ENCODE assay signal across 8 cellular contexts in the genomic region with DNA sequence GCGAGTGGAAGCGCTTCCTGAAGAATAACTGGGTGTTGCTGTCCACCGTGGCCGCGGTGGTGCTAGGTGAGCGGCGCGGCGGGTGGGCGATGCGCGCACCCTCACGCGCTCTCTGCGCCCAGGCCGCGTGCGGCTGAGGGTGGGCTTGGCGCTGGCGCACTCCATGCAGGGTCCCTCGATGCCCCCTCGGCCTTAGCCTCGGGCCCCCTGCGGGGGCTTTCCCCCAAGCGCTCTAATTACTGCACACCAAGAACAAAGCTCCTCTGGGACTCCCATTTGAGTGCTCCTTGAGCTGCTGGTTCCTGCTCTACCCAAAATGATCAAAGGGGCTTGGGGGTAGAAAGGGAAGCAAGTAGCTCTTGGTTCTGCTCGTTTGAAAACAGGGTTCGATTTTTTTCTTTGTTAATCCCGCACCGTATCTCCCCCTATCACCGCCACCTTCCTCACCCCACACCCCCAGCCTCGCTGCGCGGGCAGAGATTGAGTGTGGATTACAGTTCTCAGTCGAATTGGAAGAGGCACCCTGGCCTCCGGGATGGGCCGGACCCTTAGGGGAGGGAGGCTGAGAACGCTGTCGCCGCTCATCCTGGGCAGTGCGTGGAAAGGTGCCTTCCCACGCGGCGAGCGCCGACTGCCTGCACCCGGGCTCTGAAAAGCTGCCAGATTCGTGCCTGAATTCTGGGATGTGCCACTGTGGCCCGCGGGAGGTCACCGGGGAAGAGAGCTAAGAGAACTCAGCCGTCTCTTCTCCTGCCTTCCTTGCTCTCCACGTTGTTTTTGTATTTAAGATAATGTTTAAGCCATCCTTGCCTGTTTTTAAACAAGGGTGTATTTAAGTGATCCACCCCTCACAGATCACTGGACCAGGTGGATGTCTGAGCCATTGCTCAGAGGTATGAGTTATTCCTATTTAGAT. TPM values are rescaled to one million over a fixed set of nuclear protein-coding genes. Genes with fewer than 3 reads are reported as not detected.
DNase-seq lines count a peak whose midpoint lies in the region; ATAC-seq and TF ChIP-seq lines count a peak whose summit lies in the region.

No MANE protein-coding gene starts in this region.

- no peaks in the 10 kb centered on the region for H4K20me1 ChIP-seq in mammary epithelial cell (ENCODE audit: insufficient read depth, low read length)

- peak overlapping the region; percentile 78 for H2AFZ ChIP-seq in mammary epithelial cell (ENCODE audit: low read depth, low read length)

- no peaks in the 10 kb centered on the region; the same call in none of the 2 replicates for H3K27me3 ChIP-seq in BJ (ENCODE audit: control insufficient read depth, insufficient read depth, low read length)
- peaks cover 6% of the 10 kb centered on the region for H3K27me3 ChIP-seq in mammary epithelial cell (ENCODE audit: insufficient read depth, low read length)
- no peaks in the 10 kb centered on the region for H3K27me3 ChIP-seq in thoracic aorta (replicated peaks; ENCODE audit: insufficient read depth)

- DNase-seq in BJ (ENCODE audit: low read depth): no peak
- DNase-seq in mammary epithelial cell: peak; percentile 37
- DNase-seq in left lobe of liver (ENCODE audit: low spot score): peak; percentile 61
- no peak for DNase-seq in thoracic aorta (ENCODE audit: low spot score)
- no peak for DNase-seq in NCI-H2196 treated with DMSO at 0.1 percent for 48 hours (lab: John Stamatoyannopoulos, UW; ENCODE audit: unreplicated experiment)
- DNase-seq in activated CD4-positive, alpha-beta T cell treated with anti-CD3 and anti-CD28 coated beads, Interleukin-2, amount 50 U/mL, for 1 hour: no peak

- H3K27ac ChIP-seq in mammary epithelial cell (ENCODE audit: insufficient read depth, low read depth, low read length) (no peak overlapping the region), thoracic aorta (peak overlapping the region; percentile 83 to 85)

- POLR2A ChIA-PET in BJ (lab: Charles Lee): no interaction called here

- no peak overlapping the region for H3K9ac ChIP-seq in mammary epithelial cell (ENCODE audit: insufficient read depth, low read length)

- intact Hi-C loops in mammary epithelial cell (cut with micrococcal nuclease): loop anchor here (5.0 kb wide), 1 partner anchor 1111 kb away; no protein-coding TSS in a partner anchor

- ATAC-seq in GM19025 (IDR thresholded peaks at IDR 0.05; ENCODE audit: low read depth, unreplicated experiment) (peak; percentile 9), HG03457 (IDR thresholded peaks at IDR 0.05; ENCODE audit: unreplicated experiment) (peak; percentile 13), left lobe of liver (peak; percentile 21), thoracic aorta (ENCODE audit: insufficient number of reproducible peaks, low FRiP score, low read depth) (no peak)

- dilution Hi-C loops in mammary epithelial cell (cut with HindIII; ENCODE audit: low sequenced_read_pairs): no loop called here

- H3K79me2 ChIP-seq in mammary epithelial cell (ENCODE audit: insufficient read depth, low read length): no peaks in the 10 kb centered on the region

- H3K4me2 ChIP-seq in mammary epithelial cell (ENCODE audit: insufficient read depth, low read depth, low read length): peak overlapping the region; percentile 99

- in situ Hi-C loops in mammary epithelial cell (cut with MboI; ENCODE audit: low sequenced_read_pairs in 2 of 2): no loop called here

- CTCF ChIA-PET in BJ (lab: Yijun Ruan, JAX): interaction anchor here (0.8 to 2.3 kb wide), 4 partner anchors 109 to 171 kb away, joined by 3 to 9 read pairs (median 6); a partner anchor contains a TSS
- CTCF ChIA-PET in mammary epithelial cell (lab: Charles Lee; ENCODE audit: low non-redundant PET): no interaction called here

- no TSS peak for BruUV-seq in mammary epithelial cell (replicated peaks; lab: Mats Ljungman, UMichigan)

- H3K36me3 ChIP-seq in BJ (ENCODE audit: control insufficient read depth, insufficient read depth, low read length): no peaks in the 10 kb centered on the region
- H3K36me3 ChIP-seq in mammary epithelial cell (ENCODE audit: insufficient read depth, low read length): no peaks in the 10 kb centered on the region
- H3K36me3 ChIP-seq in thoracic aorta: no peaks in the 10 kb centered on the region

- H3K9me3 ChIP-seq in mammary epithelial cell (replicated peaks; ENCODE audit: insufficient read depth, low read length): no peaks in the 10 kb centered on the region
- H3K9me3 ChIP-seq in thoracic aorta: no peaks in the 10 kb centered on the region

- H3K4me1 ChIP-seq in mammary epithelial cell (ENCODE audit: insufficient read depth, low read length): peaks cover 12% of the 10 kb centered on the region
- H3K4me1 ChIP-seq in thoracic aorta (ENCODE audit: control insufficient read depth in 1 of 2, low read depth in 2 of 2): peaks cover 8 to 11% of the 10 kb centered on the region in 2 donors

- TF ChIP-seq CTCF in BJ (IDR thresholded peaks at IDR 0.05; ENCODE audit: insufficient read depth, low read depth, low read length) (no peak), mammary epithelial cell (conservative IDR thresholded peaks at IDR 0.05 in 1 of 2, IDR thresholded peaks at IDR 0.05 in 1 of 2; ENCODE audit: extremely low read depth in 1 of 2, insufficient read depth in 1 of 2, low read depth in 1 of 2, low read length in 2 of 2) (no peak), thoracic aorta (IDR thresholded peaks at IDR 0.05) (no peak)

- WGBS in mammary epithelial cell (ENCODE audit: low coverage, missing lambda C conversion rate): 10% methylated on average over 12 of the region's 52 CpGs

- H3K4me3 ChIP-seq in BJ (ENCODE audit: low read depth, low read length) (peak overlapping the region; percentile 76), mammary epithelial cell (replicated peaks in 1 of 3; ENCODE audit: insufficient read depth in 1 of 3, low read depth in 2 of 3, low read length in 3 of 3) (peak overlapping the region; percentile 58 to 71 (median 60)), thoracic aorta (peak overlapping the region; percentile 88)

RNA-seq across cellular contexts. Expression of a gene that starts 0.7 kb away (rescaled TPM):
- polyA plus RNA-seq in BJ (2011; rRNA removed): 6.4 and 8.8 TPM in 2 replicates
- 5.0 and 7.5 TPM in 2 replicates for polyA minus RNA-seq in BJ (2011; rRNA and poly(A)+ RNA removed)
- total RNA-seq in mammary epithelial cell: 1 to 10 TPM; 1.1 to 5.3 TPM
- polyA plus RNA-seq in mammary epithelial cell: 0.58 TPM
- not detected for polyA minus RNA-seq in mammary epithelial cell
- 23.1 TPM for total RNA-seq in left lobe of liver
- total RNA-seq in thoracic aorta: 1 to 10 TPM; 3.7 to 7.3 TPM

Comparison
In these comparisons a context has a peak if more than half of its experiments do, and no peak if none do; other contexts are left out.
1. DNase-seq: peak in mammary epithelial cell (single experiment) and left lobe of liver (single experiment); none in BJ (single experiment), thoracic aorta (single experiment), NCI-H2196 treated with DMSO at 0.1 percent for 48 hours (single experiment) and activated CD4-positive, alpha-beta T cell treated with anti-CD3 and anti-CD28 coated beads, Interleukin-2, amount 50 U/mL, for 1 hour (single experiment).
2. Peak in every context shown above with its lines, with median percentiles within 50 percentile points of each other: H3K4me3 ChIP-seq.